1 cellular context compared by ENCODE assay signal in the genomic region with DNA sequence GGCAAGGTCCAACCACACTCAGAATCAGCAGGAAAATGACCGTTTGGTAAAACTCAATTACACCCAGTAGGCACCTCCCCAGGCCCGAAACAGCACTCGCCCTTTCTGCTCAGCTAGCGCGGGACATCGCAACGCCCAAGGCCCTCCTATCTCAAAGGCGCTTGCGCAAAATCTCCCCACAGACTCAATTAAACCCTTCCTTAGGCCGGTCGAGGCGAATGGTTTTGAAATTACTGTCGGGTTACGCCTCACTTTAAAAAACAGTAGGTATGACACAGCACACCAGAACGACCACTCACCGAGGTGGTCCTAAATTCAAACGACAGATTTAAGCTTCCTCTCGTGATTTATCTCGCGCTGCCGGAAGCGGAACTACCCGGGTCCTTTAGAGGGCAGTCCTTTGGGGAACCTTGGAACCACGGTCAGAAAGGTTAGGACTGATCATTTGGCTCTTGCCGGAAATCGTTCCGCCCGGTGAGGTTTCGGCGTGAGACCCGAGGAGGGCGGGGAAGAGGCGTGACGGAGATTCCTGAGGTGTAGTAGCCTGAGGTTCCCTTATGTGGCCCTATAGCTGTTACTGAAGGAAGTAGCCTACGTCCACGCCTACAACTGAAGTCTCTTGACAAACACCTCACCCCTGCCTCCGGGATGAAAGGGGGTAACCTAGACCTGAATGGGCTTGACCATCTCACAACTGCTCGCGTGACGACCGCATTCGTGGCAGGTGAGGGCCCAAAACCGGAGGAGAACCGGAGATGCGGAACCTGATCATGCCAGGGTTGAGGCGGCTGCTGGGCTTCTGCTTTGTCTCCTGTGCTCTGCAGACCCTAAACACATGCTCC.
TF ChIP-seq lines count a peak whose summit lies in the region.

A gene with protein sequence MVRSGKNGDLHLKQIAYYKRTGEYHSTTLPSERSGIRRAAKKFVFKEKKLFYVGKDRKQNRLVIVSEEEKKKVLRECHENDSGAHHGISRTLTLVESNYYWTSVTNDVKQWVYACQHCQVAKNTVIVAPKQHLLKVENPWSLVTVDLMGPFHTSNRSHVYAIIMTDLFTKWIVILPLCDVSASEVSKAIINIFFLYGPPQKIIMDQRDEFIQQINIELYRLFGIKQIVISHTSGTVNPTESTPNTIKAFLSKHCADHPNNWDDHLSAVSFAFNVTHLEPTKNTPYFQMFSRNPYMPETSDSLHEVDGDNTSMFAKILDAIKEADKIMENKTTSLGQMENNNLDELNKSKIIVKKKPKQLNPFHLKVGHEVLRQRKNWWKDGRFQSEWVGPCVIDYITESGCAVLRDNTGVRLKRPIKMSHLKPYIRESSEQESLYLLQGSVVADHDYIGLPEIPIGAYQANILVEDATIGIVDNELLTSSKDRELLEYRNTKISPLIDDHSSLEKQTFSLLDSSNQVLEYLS (minus strand): TSS at position 374 of the 842 bp plus-strand sequence. CDS start 11,431 bp downstream, outside the sequence.
Gene PPIP5K2 (plus strand): TSS at position 537 of the 842 bp plus-strand sequence. CDS start 9,289 bp downstream, outside the sequence.

TF ChIP-seq in K562, 482 proteins besides CTCF, POLR2A, EP300 and RAD21 (continued from another document and continues in another):
- TF ChIP-seq, protein P1, sequence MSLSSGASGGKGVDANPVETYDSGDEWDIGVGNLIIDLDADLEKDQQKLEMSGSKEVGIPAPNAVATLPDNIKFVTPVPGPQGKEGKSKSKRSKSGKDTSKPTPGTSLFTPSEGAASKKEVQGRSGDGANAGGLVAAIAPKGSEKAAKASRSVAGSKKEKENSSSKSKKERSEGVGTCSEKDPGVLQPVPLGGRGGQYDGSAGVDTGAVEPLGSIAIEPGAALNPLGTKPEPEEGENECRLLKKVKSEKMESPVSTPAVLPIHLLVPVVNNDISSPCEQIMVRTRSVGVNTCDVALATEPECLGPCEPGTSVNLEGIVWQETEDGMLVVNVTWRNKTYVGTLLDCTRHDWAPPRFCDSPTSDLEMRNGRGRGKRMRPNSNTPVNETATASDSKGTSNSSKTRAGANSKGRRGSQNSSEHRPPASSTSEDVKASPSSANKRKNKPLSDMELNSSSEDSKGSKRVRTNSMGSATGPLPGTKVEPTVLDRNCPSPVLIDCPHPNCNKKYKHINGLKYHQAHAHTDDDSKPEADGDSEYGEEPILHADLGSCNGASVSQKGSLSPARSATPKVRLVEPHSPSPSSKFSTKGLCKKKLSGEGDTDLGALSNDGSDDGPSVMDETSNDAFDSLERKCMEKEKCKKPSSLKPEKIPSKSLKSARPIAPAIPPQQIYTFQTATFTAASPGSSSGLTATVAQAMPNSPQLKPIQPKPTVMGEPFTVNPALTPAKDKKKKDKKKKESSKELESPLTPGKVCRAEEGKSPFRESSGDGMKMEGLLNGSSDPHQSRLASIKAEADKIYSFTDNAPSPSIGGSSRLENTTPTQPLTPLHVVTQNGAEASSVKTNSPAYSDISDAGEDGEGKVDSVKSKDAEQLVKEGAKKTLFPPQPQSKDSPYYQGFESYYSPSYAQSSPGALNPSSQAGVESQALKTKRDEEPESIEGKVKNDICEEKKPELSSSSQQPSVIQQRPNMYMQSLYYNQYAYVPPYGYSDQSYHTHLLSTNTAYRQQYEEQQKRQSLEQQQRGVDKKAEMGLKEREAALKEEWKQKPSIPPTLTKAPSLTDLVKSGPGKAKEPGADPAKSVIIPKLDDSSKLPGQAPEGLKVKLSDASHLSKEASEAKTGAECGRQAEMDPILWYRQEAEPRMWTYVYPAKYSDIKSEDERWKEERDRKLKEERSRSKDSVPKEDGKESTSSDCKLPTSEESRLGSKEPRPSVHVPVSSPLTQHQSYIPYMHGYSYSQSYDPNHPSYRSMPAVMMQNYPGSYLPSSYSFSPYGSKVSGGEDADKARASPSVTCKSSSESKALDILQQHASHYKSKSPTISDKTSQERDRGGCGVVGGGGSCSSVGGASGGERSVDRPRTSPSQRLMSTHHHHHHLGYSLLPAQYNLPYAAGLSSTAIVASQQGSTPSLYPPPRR (CRISPR knock-in tag; IDR thresholded peaks at IDR 0.05; ENCODE audit: borderline replicate concordance) = 0 out of 2 replicates have a peak, but pooled peaks have one; percentile 36
- TF ChIP-seq SMAD1 (IDR thresholded peaks at IDR 0.05; ENCODE audit: low read depth, low read length, partially characterized antibody) (peak; percentile 70), PHB2 (IDR thresholded peaks at IDR 0.05; ENCODE audit: low read depth) (no peak), CBX2 (IDR thresholded peaks at IDR 0.05; ENCODE audit: insufficient read depth, low read length, poor library complexity, severe bottlenecking) (no peak), TCF7 (IDR thresholded peaks at IDR 0.05; ENCODE audit: borderline replicate concordance) (no peak), KAT2B (IDR thresholded peaks at IDR 0.05; ENCODE audit: low read depth, low read length) (no peak), POLR3G (IDR thresholded peaks at IDR 0.05; ENCODE audit: extremely low read depth, insufficient read length, insufficient replicate concordance) (no peak), HSF4 (CRISPR knock-in tag; IDR thresholded peaks at IDR 0.05; ENCODE audit: borderline replicate concordance) (no peak), MCM7 (IDR thresholded peaks at IDR 0.05) (no peak), ZNF696 (CRISPR knock-in tag; conservative IDR thresholded peaks at IDR 0.05) (no peak), FIP1L1 (IDR thresholded peaks at IDR 0.05; ENCODE audit: low read depth, low read length, poor library complexity, severe bottlenecking) (no peak), PBX2 (CRISPR knock-in tag; IDR thresholded peaks at IDR 0.05; ENCODE audit: low read depth) (no peak), PBX2 (tag; conservative IDR thresholded peaks at IDR 0.05; ENCODE audit: low read depth) (peak; percentile 81), ZNF133 (CRISPR knock-in tag; IDR thresholded peaks at IDR 0.05) (no peak), ZNF584 (CRISPR knock-in tag; IDR thresholded peaks at IDR 0.05; ENCODE audit: low read depth) (0 out of 2 replicates have a peak, but pooled peaks have one; percentile 10), NCOA4 (IDR thresholded peaks at IDR 0.05; ENCODE audit: partially characterized antibody) (no peak), FOXK2 (conservative IDR thresholded peaks at IDR 0.05 in 1 of 2, IDR thresholded peaks at IDR 0.05 in 1 of 2; ENCODE audit: low read depth in 2 of 2) (peak; percentile 42 to 49; a peak in 3 of 4 replicates), ZBTB9 (CRISPR knock-in tag; IDR thresholded peaks at IDR 0.05) (no peak), LEF1 (IDR thresholded peaks at IDR 0.05) (no peak; the same call in none of the 2 replicates), MTA3 (IDR thresholded peaks at IDR 0.05; ENCODE audit: borderline replicate concordance) (peak; percentile 81), NFE2 (IDR thresholded peaks at IDR 0.05; ENCODE audit: low read depth) (peak; percentile 87), ZNF830 (CRISPR knock-in tag; IDR thresholded peaks at IDR 0.05) (no peak), PHB (CRISPR knock-in tag; IDR thresholded peaks at IDR 0.05) (no peak), RFX1 (IDR thresholded peaks at IDR 0.05) (no peak), HNRNPLL (IDR thresholded peaks at IDR 0.05; ENCODE audit: low read depth, low read length, poor library complexity, severe bottlenecking) (peak; percentile 90), CSDE1 (IDR thresholded peaks at IDR 0.05) (no peak; a peak in 1 of 4 replicates), ZC3H4 (CRISPR knock-in tag; IDR thresholded peaks at IDR 0.05; ENCODE audit: borderline replicate concordance) (no peak), ZSCAN32 (CRISPR knock-in tag; IDR thresholded peaks at IDR 0.05) (no peak), NELFE (IDR thresholded peaks at IDR 0.05; ENCODE audit: insufficient read depth, insufficient read length) (no peak), GTF2A2 (tag; IDR thresholded peaks at IDR 0.05) (no peak), ZNF75A (CRISPR knock-in tag; IDR thresholded peaks at IDR 0.05) (no peak), SP2 (IDR thresholded peaks at IDR 0.05; ENCODE audit: extremely low read depth, low read depth, low read length, poor library complexity, severe bottlenecking) (no peak)
- TF ChIP-seq, protein P2, sequence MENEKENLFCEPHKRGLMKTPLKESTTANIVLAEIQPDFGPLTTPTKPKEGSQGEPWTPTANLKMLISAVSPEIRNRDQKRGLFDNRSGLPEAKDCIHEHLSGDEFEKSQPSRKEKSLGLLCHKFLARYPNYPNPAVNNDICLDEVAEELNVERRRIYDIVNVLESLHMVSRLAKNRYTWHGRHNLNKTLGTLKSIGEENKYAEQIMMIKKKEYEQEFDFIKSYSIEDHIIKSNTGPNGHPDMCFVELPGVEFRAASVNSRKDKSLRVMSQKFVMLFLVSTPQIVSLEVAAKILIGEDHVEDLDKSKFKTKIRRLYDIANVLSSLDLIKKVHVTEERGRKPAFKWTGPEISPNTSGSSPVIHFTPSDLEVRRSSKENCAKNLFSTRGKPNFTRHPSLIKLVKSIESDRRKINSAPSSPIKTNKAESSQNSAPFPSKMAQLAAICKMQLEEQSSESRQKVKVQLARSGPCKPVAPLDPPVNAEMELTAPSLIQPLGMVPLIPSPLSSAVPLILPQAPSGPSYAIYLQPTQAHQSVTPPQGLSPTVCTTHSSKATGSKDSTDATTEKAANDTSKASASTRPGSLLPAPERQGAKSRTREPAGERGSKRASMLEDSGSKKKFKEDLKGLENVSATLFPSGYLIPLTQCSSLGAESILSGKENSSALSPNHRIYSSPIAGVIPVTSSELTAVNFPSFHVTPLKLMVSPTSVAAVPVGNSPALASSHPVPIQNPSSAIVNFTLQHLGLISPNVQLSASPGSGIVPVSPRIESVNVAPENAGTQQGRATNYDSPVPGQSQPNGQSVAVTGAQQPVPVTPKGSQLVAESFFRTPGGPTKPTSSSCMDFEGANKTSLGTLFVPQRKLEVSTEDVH (IDR thresholded peaks at IDR 0.05; ENCODE audit: low read depth, partially characterized antibody) = peak; percentile 97
- TF ChIP-seq, protein P3, sequence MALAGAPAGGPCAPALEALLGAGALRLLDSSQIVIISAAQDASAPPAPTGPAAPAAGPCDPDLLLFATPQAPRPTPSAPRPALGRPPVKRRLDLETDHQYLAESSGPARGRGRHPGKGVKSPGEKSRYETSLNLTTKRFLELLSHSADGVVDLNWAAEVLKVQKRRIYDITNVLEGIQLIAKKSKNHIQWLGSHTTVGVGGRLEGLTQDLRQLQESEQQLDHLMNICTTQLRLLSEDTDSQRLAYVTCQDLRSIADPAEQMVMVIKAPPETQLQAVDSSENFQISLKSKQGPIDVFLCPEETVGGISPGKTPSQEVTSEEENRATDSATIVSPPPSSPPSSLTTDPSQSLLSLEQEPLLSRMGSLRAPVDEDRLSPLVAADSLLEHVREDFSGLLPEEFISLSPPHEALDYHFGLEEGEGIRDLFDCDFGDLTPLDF (CRISPR knock-in tag; IDR thresholded peaks at IDR 0.05) = peak; percentile 80
- TF ChIP-seq, protein P4, sequence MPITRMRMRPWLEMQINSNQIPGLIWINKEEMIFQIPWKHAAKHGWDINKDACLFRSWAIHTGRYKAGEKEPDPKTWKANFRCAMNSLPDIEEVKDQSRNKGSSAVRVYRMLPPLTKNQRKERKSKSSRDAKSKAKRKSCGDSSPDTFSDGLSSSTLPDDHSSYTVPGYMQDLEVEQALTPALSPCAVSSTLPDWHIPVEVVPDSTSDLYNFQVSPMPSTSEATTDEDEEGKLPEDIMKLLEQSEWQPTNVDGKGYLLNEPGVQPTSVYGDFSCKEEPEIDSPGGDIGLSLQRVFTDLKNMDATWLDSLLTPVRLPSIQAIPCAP (CRISPR knock-in tag; IDR thresholded peaks at IDR 0.05; ENCODE audit: borderline replicate concordance) = no peak
- TF ChIP-seq, protein P5, sequence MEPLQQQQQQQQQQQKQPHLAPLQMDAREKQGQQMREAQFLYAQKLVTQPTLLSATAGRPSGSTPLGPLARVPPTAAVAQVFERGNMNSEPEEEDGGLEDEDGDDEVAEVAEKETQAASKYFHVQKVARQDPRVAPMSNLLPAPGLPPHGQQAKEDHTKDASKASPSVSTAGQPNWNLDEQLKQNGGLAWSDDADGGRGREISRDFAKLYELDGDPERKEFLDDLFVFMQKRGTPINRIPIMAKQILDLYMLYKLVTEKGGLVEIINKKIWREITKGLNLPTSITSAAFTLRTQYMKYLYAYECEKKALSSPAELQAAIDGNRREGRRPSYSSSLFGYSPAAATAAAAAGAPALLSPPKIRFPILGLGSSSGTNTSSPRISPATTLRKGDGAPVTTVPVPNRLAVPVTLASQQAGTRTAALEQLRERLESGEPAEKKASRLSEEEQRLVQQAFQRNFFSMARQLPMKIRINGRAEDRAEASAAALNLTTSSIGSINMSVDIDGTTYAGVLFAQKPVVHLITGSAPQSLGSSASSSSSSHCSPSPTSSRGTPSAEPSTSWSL (CRISPR knock-in tag; IDR thresholded peaks at IDR 0.05; ENCODE audit: borderline replicate concordance) = no peak
- TF ChIP-seq, protein P6, sequence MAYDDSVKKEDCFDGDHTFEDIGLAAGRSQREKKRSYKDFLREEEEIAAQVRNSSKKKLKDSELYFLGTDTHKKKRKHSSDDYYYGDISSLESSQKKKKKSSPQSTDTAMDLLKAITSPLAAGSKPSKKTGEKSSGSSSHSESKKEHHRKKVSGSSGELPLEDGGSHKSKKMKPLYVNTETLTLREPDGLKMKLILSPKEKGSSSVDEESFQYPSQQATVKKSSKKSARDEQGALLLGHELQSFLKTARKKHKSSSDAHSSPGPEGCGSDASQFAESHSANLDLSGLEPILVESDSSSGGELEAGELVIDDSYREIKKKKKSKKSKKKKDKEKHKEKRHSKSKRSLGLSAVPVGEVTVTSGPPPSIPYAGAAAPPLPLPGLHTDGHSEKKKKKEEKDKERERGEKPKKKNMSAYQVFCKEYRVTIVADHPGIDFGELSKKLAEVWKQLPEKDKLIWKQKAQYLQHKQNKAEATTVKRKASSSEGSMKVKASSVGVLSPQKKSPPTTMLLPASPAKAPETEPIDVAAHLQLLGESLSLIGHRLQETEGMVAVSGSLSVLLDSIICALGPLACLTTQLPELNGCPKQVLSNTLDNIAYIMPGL (CRISPR knock-in tag; IDR thresholded peaks at IDR 0.05) = no peak
